11 cellular contexts compared by ENCODE assay signal in the genomic region with DNA sequence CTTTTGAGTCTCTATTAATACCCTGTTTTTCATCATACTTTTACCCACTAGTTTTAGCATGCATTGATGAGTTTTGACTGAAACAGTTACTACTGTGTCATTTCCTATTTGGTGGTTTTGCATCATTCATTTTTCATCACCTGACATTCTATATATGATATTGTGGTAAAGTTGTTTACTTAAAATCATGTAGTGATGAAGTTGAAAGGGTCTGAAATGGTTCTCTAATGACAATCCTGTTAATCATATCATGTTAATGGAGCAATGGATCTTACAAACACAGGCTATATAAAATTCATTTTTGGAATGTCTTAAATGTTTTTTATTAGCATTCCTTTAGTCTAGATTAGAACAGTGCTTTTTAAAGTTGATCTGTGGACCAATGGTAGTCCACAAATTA.
DNase-seq lines count a peak whose midpoint lies in the region; ATAC-seq and TF ChIP-seq lines count a peak whose summit lies in the region.
"Had no signal": no experiment of that assay in that cellular context is flagged by ENCODE, and none has a peak within 500 bp of the region (broad histone marks: within the 10 kb centered on the region; RNA-seq: fewer than 3 reads in every experiment).

No MANE protein-coding gene starts in this region.

- H3K9me3 ChIP-seq in naive thymus-derived CD4-positive, alpha-beta T cell (ENCODE audit: control insufficient read depth in 2 of 3, low read length in 3 of 3): no peaks in the 10 kb centered on the region
- H3K9me3 ChIP-seq in stomach: no peaks in the 10 kb centered on the region
- H3K9me3 ChIP-seq: body of pancreas had no signal

- H3K27ac Mint-ChIP-seq in activated naive CD8-positive, alpha-beta T cell: peak overlapping the region; percentile 79
- peak overlapping the region in 7 of 9 donors; percentile 14 to 85 (median 77) for H3K27ac Mint-ChIP-seq in naive thymus-derived CD4-positive, alpha-beta T cell

- no peak for TF ChIP-seq POLR2A in stomach (IDR thresholded peaks at IDR 0.05)

- POLR2A ChIA-PET in naive thymus-derived CD4-positive, alpha-beta T cell (lab: Charles Lee): no interaction called here

- ATAC-seq in HG03108 (IDR thresholded peaks at IDR 0.05; ENCODE audit: unreplicated experiment): peak; percentile 46
- peak; percentile 61 for ATAC-seq in naive thymus-derived CD4-positive, alpha-beta T cell
- no peak for ATAC-seq in HG02852 (IDR thresholded peaks at IDR 0.05; ENCODE audit: unreplicated experiment)
- ATAC-seq: body of pancreas had no signal

- intact Hi-C loops in naive thymus-derived CD4-positive, alpha-beta T cell (cut with micrococcal nuclease): loop anchor here (5.0 kb wide), 1 partner anchor 83 kb away; a partner anchor contains a TSS
- intact Hi-C loops in stomach (cut with DNase I; ENCODE audit: low total_unique reads): no loop called here

- peaks cover 47% of the 10 kb centered on the region for H3K4me1 Mint-ChIP-seq in activated naive CD8-positive, alpha-beta T cell (ENCODE audit: low read depth)
- H3K4me1 Mint-ChIP-seq in naive thymus-derived CD4-positive, alpha-beta T cell: peaks cover 21 to 62% (median 35%) of the 10 kb centered on the region in 7 donors

- H3K9me3 Mint-ChIP-seq in activated naive CD8-positive, alpha-beta T cell (ENCODE audit: low read depth): no peaks in the 10 kb centered on the region
- H3K9me3 Mint-ChIP-seq in naive thymus-derived CD4-positive, alpha-beta T cell: peaks cover 0 to 3% (median 0%) of the 10 kb centered on the region in 11 donors

- no peaks in the 10 kb centered on the region for H3K27me3 Mint-ChIP-seq in activated naive CD8-positive, alpha-beta T cell
- no peaks in the 10 kb centered on the region for H3K27me3 Mint-ChIP-seq in naive thymus-derived CD4-positive, alpha-beta T cell

- H3K27me3 ChIP-seq in naive thymus-derived CD4-positive, alpha-beta T cell (ENCODE audit: control insufficient read depth in 2 of 2, insufficient read depth in 2 of 2, low read length in 2 of 2): no peaks in the 10 kb centered on the region
- H3K27me3 ChIP-seq in stomach: no peaks in the 10 kb centered on the region
- H3K27me3 ChIP-seq: body of pancreas had no signal

- CTCF ChIA-PET in naive thymus-derived CD4-positive, alpha-beta T cell (lab: Charles Lee): interaction anchor here (0.6 kb wide), 1 partner anchor 304 kb away, joined by 4 read pairs; no protein-coding TSS in a partner anchor

- H3K4me1 ChIP-seq in naive thymus-derived CD4-positive, alpha-beta T cell (ENCODE audit: control insufficient read depth in 2 of 2, insufficient read depth in 2 of 2, low read length in 2 of 2): peaks cover 12 to 19% of the 10 kb centered on the region in 2 donors
- H3K4me1 ChIP-seq in stomach: peaks cover 0 to 19% (median 0%) of the 10 kb centered on the region in 4 donors
- H3K4me1 ChIP-seq: body of pancreas had no signal

- peak overlapping the region; percentile 30 for H3K27ac ChIP-seq in naive thymus-derived CD4-positive, alpha-beta T cell (ENCODE audit: low read depth, low read length)
- H3K27ac ChIP-seq in stomach: no peak overlapping the region
- H3K27ac ChIP-seq: body of pancreas had no signal

- DNase-seq in GM04503 (ENCODE audit: low read depth) (peak; percentile 14), dedifferentiated amniotic fluid mesenchymal stem cell (ENCODE audit: extremely low spot score) (no peak), stomach (no peak)
- DNase-seq in naive thymus-derived CD4-positive, alpha-beta T cell: peak in 4 of 9 donors; percentile 1 to 35 (median 22)
- DNase-seq: body of pancreas; erythroblast; NCI-H2081 treated with DMSO at 0.1 percent for 48 hours; stimulated activated CD4-positive, alpha-beta T cell treated with anti-CD3 and anti-CD28 coated beads, Interleukin-4, amount 100 ng/mL, for 4 hours had no signal

- H3K36me3 ChIP-seq in naive thymus-derived CD4-positive, alpha-beta T cell (ENCODE audit: control insufficient read depth in 2 of 3, insufficient read depth in 3 of 3, low read length in 3 of 3): peaks cover 0 to 10% (median 0%) of the 10 kb centered on the region in 3 experiments
- H3K36me3 ChIP-seq in stomach: peaks cover 0 to 23% (median 13%) of the 10 kb centered on the region in 4 donors

- H3K4me3 Mint-ChIP-seq in activated naive CD8-positive, alpha-beta T cell: peak overlapping the region; percentile 17
- H3K4me3 Mint-ChIP-seq in naive thymus-derived CD4-positive, alpha-beta T cell: peak overlapping the region in 2 of 10 donors; percentile 17 to 53

- H3K36me3 Mint-ChIP-seq in activated naive CD8-positive, alpha-beta T cell: peaks cover 3% of the 10 kb centered on the region
- H3K36me3 Mint-ChIP-seq in naive thymus-derived CD4-positive, alpha-beta T cell: peaks cover 4 to 49% (median 16%) of the 10 kb centered on the region in 5 donors

- TF ChIP-seq EP300 in stomach (IDR thresholded peaks at IDR 0.05): no peak

- H3K4me3 ChIP-seq in naive thymus-derived CD4-positive, alpha-beta T cell (ENCODE audit: low read length): no peak overlapping the region
- H3K4me3 ChIP-seq in stomach: no peak overlapping the region
- H3K4me3 ChIP-seq: body of pancreas had no signal

- no peak for TF ChIP-seq CTCF in stomach (IDR thresholded peaks at IDR 0.05)
